In genomic region chr4:73948990-73949706, GRCh38 we compare ENCODE assay signal across 23 cellular contexts. TPM values are rescaled to one million over a fixed set of nuclear protein-coding genes. Genes with fewer than 3 reads are reported as not detected.
DNase-seq lines count a peak whose midpoint lies in the region; ATAC-seq and TF ChIP-seq lines count a peak whose summit lies in the region.
"Had no signal": no experiment of that assay in that cellular context is flagged by ENCODE, and none has a peak within 500 bp of the region (broad histone marks: within the 10 kb centered on the region; RNA-seq: fewer than 3 reads in every experiment).

No MANE protein-coding gene starts in this region.

- H3K9me3 ChIP-seq in psoas muscle, result no peaks in the 10 kb centered on the region
- H3K9me3 ChIP-seq: MG63, SK-N-SH had no signal

- no peak for ATAC-seq in HG03520 (IDR thresholded peaks at IDR 0.05; ENCODE audit: unreplicated experiment)
- no peak for ATAC-seq in HG02852 (IDR thresholded peaks at IDR 0.05; ENCODE audit: unreplicated experiment)
- no peak for ATAC-seq in psoas muscle

- H3K36me3 ChIP-seq in psoas muscle (ENCODE audit: insufficient read depth in 1 of 2, low read depth in 1 of 2), result no peaks in the 10 kb centered on the region
- H3K36me3 ChIP-seq: MG63 had no signal

- peaks cover 0 to 22% (median under 1%) of the 10 kb centered on the region in 3 donors for H3K27me3 ChIP-seq in psoas muscle (ENCODE audit: insufficient read depth in 3 of 3, low read length in 2 of 3)
- H3K27me3 ChIP-seq: MG63 had no signal

- no peak for TF ChIP-seq CTCF in VCaP (conservative IDR thresholded peaks at IDR 0.05)
- no peak for TF ChIP-seq CTCF in psoas muscle (IDR thresholded peaks at IDR 0.05)

- no peaks in the 10 kb centered on the region for H3K4me1 ChIP-seq in psoas muscle

- H3K4me3 ChIP-seq in psoas muscle, result no peak overlapping the region
- H3K4me3 ChIP-seq: MG63 had no signal

- DNase-seq in LoVo (ENCODE audit: low spot score), result peak; percentile 23
- peak; percentile 64 for DNase-seq in kidney tubule cell (ENCODE audit: low spot score)
- DNase-seq in renal cortical epithelial cell (ENCODE audit: low read depth), result peak; percentile 81
- DNase-seq in psoas muscle, result no peak
- DNase-seq: 8988T, ACHN, Calu3, DMS79 treated with DMSO at 0.1 percent for 48 hours, GF-D8, HCEC 1CT, KBM-7, MG63, NCI-H1105 treated with DMSO at 0.1 percent for 48 hours, NCI-H226, NCI-H510A, SIG-M5, SK-N-SH had no signal

- WGBS in psoas muscle, 3 donors, result 80 to 83% (median 82%) methylated on average over 7 of the region's 7 CpGs

- intact Hi-C loops in psoas muscle (cut with DNase I), result no loop called here

- H3K27ac ChIP-seq in VCaP (peak overlapping the region; percentile 0; the same call in 1 of the 2 replicates), psoas muscle (no peak overlapping the region)
- H3K27ac ChIP-seq: RWPE1 had no signal

RNA-seq across cellular contexts. Expression of gene PF4, which starts 32.7 kb away (rescaled TPM):
- total RNA-seq in renal cortical epithelial cell, result 0.60 and 0.87 TPM in 2 replicates
- 1 to 10 TPM in 1 of 4 donors, not detected in 3; 1.4 TPM for total RNA-seq in psoas muscle
- under 1 TPM in 1 of 3 donors, not detected in 2; 0.25 TPM for polyA plus RNA-seq in psoas muscle
- total RNA-seq: LHCN-M2 had no signal
- polyA plus RNA-seq: BJ, SK-N-SH had no signal

RNA-seq across cellular contexts. Expression of gene PPBP, which starts 38.8 kb away (rescaled TPM):
- total RNA-seq in renal cortical epithelial cell, result 1.6 TPM in 1 of 2 replicates, not detected in the other
- total RNA-seq in psoas muscle, result 1 to 10 TPM in 2 of 4 donors, under 1 TPM in 1, not detected in 1; 0.44 to 2.5 (median 1.4) TPM
- not detected for polyA plus RNA-seq in psoas muscle
- total RNA-seq: Calu3, LHCN-M2 had no signal
- polyA plus RNA-seq: BJ, SK-N-SH had no signal

RNA-seq across cellular contexts. Expression of gene CXCL5, which starts 49.3 kb away (rescaled TPM):
- total RNA-seq in renal cortical epithelial cell (42.3 and 210 TPM in 2 replicates), psoas muscle (under 1 TPM; 0.08 to 0.52 (median 0.15) TPM)
- under 1 TPM; 0.03 to 0.08 (median 0.05) TPM for polyA plus RNA-seq in psoas muscle
- total RNA-seq: LHCN-M2 had no signal

Comparison
In these comparisons a context has a peak if more than half of its experiments do, and no peak if none do; other contexts are left out.
1. DNase-seq: peak in LoVo (single experiment), kidney tubule cell (single experiment) and renal cortical epithelial cell (single experiment); none in psoas muscle (0 of 2).
2. RNA of gene CXCL5, which starts 49.3 kb away (total RNA-seq): 42.3 to 210 TPM in renal cortical epithelial cell; 0.08 to 0.52 TPM in psoas muscle; every median in the first group is over 10 times any median in the second.